Comparison of ENCODE assay signal across 1 cellular context in genomic region chr1:204075890-204076837, GRCh38.
TF ChIP-seq lines count a peak whose summit lies in the region.

No MANE protein-coding gene starts in this region.

TF ChIP-seq in WTC11, 78 proteins besides CTCF, POLR2A, EP300 and RAD21 (continued from another document):
- TF ChIP-seq, protein P1, sequence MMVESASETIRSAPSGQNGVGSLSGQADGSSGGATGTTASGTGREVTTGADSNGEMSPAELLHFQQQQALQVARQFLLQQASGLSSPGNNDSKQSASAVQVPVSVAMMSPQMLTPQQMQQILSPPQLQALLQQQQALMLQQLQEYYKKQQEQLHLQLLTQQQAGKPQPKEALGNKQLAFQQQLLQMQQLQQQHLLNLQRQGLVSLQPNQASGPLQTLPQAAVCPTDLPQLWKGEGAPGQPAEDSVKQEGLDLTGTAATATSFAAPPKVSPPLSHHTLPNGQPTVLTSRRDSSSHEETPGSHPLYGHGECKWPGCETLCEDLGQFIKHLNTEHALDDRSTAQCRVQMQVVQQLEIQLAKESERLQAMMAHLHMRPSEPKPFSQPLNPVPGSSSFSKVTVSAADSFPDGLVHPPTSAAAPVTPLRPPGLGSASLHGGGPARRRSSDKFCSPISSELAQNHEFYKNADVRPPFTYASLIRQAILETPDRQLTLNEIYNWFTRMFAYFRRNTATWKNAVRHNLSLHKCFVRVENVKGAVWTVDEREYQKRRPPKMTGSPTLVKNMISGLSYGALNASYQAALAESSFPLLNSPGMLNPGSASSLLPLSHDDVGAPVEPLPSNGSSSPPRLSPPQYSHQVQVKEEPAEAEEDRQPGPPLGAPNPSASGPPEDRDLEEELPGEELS (CRISPR knock-in tag; IDR thresholded peaks at IDR 0.05), result no peak
- TF ChIP-seq, protein P2, sequence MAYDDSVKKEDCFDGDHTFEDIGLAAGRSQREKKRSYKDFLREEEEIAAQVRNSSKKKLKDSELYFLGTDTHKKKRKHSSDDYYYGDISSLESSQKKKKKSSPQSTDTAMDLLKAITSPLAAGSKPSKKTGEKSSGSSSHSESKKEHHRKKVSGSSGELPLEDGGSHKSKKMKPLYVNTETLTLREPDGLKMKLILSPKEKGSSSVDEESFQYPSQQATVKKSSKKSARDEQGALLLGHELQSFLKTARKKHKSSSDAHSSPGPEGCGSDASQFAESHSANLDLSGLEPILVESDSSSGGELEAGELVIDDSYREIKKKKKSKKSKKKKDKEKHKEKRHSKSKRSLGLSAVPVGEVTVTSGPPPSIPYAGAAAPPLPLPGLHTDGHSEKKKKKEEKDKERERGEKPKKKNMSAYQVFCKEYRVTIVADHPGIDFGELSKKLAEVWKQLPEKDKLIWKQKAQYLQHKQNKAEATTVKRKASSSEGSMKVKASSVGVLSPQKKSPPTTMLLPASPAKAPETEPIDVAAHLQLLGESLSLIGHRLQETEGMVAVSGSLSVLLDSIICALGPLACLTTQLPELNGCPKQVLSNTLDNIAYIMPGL (CRISPR knock-in tag; IDR thresholded peaks at IDR 0.05), result no peak
- no peak for TF ChIP-seq HMGA2 (CRISPR knock-in tag; IDR thresholded peaks at IDR 0.05)
- no peak for TF ChIP-seq ERG (CRISPR knock-in tag; IDR thresholded peaks at IDR 0.05)
- TF ChIP-seq ZBTB21 (CRISPR knock-in tag; IDR thresholded peaks at IDR 0.05; ENCODE audit: borderline replicate concordance), result no peak
- TF ChIP-seq, protein P3, sequence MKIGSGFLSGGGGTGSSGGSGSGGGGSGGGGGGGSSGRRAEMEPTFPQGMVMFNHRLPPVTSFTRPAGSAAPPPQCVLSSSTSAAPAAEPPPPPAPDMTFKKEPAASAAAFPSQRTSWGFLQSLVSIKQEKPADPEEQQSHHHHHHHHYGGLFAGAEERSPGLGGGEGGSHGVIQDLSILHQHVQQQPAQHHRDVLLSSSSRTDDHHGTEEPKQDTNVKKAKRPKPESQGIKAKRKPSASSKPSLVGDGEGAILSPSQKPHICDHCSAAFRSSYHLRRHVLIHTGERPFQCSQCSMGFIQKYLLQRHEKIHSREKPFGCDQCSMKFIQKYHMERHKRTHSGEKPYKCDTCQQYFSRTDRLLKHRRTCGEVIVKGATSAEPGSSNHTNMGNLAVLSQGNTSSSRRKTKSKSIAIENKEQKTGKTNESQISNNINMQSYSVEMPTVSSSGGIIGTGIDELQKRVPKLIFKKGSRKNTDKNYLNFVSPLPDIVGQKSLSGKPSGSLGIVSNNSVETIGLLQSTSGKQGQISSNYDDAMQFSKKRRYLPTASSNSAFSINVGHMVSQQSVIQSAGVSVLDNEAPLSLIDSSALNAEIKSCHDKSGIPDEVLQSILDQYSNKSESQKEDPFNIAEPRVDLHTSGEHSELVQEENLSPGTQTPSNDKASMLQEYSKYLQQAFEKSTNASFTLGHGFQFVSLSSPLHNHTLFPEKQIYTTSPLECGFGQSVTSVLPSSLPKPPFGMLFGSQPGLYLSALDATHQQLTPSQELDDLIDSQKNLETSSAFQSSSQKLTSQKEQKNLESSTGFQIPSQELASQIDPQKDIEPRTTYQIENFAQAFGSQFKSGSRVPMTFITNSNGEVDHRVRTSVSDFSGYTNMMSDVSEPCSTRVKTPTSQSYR (CRISPR knock-in tag; IDR thresholded peaks at IDR 0.05), result no peak
- TF ChIP-seq, protein P4, sequence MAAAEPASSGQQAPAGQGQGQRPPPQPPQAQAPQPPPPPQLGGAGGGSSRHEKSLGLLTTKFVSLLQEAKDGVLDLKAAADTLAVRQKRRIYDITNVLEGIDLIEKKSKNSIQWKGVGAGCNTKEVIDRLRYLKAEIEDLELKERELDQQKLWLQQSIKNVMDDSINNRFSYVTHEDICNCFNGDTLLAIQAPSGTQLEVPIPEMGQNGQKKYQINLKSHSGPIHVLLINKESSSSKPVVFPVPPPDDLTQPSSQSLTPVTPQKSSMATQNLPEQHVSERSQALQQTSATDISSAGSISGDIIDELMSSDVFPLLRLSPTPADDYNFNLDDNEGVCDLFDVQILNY (CRISPR knock-in tag; IDR thresholded peaks at IDR 0.05), result no peak
- no peak for TF ChIP-seq MLX (CRISPR knock-in tag; IDR thresholded peaks at IDR 0.05)
- TF ChIP-seq FOXJ3 (CRISPR knock-in tag; IDR thresholded peaks at IDR 0.05; ENCODE audit: borderline replicate concordance), result no peak
- no peak for TF ChIP-seq ESRRA (CRISPR knock-in tag; IDR thresholded peaks at IDR 0.05; ENCODE audit: borderline replicate concordance)
